In genomic region chr19:3409346-3410064, GRCh38 we compare ENCODE assay signal across 10 cellular contexts. TPM values are rescaled to one million over a fixed set of nuclear protein-coding genes. Genes with fewer than 3 reads are reported as not detected.
A peak's percentile ranks its signal among the peaks of the same experiment; 100 is the strongest.
DNase-seq lines count a peak whose midpoint lies in the region; ATAC-seq, FAIRE-seq and TF ChIP-seq lines count a peak whose summit lies in the region.
"Had no signal": no experiment of that assay in that cellular context is flagged by ENCODE, and none has a peak within 500 bp of the region (broad histone marks: within the 10 kb centered on the region; RNA-seq: fewer than 3 reads in every experiment).

No MANE protein-coding gene starts in this region.

- H3K4me2 ChIP-seq in HepG2 (ENCODE audit: low read depth, low read length) = peak overlapping the region; percentile 92

- H3K4me1 Mint-ChIP-seq in Caco-2 (ENCODE audit: low read depth, unreplicated experiment) = no peaks in the 10 kb centered on the region

- in situ Hi-C loops in HepG2 (cut with HindIII; ENCODE audit: extremely low pct_ligation_motif_present, low pct_unique_long_range_greater_than_20kb) = no loop called here

- TF ChIP-seq CTCF in HepG2 (CRISPR knock-in tag; IDR thresholded peaks at IDR 0.05) (peak; percentile 36; the same call in 1 of the 2 replicates), Caco-2 (IDR thresholded peaks at IDR 0.05; ENCODE audit: insufficient read depth in 1 of 2, low read depth in 1 of 2, low read length in 1 of 2, severe bottlenecking in 1 of 2, unreplicated experiment in 1 of 2) (no peak)

- H3K9me3 Mint-ChIP-seq in Caco-2 (ENCODE audit: unreplicated experiment) = no peaks in the 10 kb centered on the region
- H3K9me3 Mint-ChIP-seq: T-helper 1 cell treated with Interleukin-12 subunit alpha and Interleukin-12 subunit beta and Interleukin-4 antibody, amounts not matched to agents 30 μg/mL and 1 μg/mL, for 36 hours had no signal

- no peaks in the 10 kb centered on the region for H3K36me3 ChIP-seq in HepG2 (replicated peaks in 1 of 2; ENCODE audit: control insufficient read depth in 1 of 2, insufficient read depth in 2 of 2, low read length in 2 of 2)
- no peaks in the 10 kb centered on the region for H3K36me3 ChIP-seq in Caco-2 (ENCODE audit: control insufficient read depth, insufficient read depth, low read length)

- no peaks in the 10 kb centered on the region for H4K20me1 ChIP-seq in HepG2 (ENCODE audit: insufficient read depth, low read length)

- TF ChIP-seq EP300 in HepG2 (IDR thresholded peaks at IDR 0.05; ENCODE audit: low read depth in 2 of 2, low read length in 2 of 2) (peak in 1 of 2 experiments; percentile 52; a peak in 2 of 4 replicates), HepG2 (CRISPR knock-in tag; IDR thresholded peaks at IDR 0.05; ENCODE audit: borderline replicate concordance) (0 out of 2 replicates have a peak, but pooled peaks have one; percentile 35)

- H3K4me3 Mint-ChIP-seq in Caco-2 (ENCODE audit: unreplicated experiment) = no peak overlapping the region
- H3K4me3 Mint-ChIP-seq: T-helper 1 cell treated with Interleukin-12 subunit alpha and Interleukin-12 subunit beta and Interleukin-4 antibody, amounts not matched to agents 30 μg/mL and 1 μg/mL, for 36 hours had no signal

- FAIRE-seq in HepG2 (lab: Jason Lieb, UNC) (peak; percentile 77), urothelium cell line (lab: Jason Lieb, UNC) (no peak)

- H3K9me3 ChIP-seq in HepG2 (ENCODE audit: low read length) (no peaks in the 10 kb centered on the region), Caco-2 (no peaks in the 10 kb centered on the region)

- H3K27me3 Mint-ChIP-seq in Caco-2 (ENCODE audit: insufficient read depth, unreplicated experiment) = no peaks in the 10 kb centered on the region

- H2AFZ ChIP-seq in HepG2 (ENCODE audit: low read length) = no peak overlapping the region

- CTCF ChIA-PET in HepG2 (lab: Yijun Ruan, JAX; ENCODE audit: low intra/inter-chr PET ratio, low total read pairs) = no interaction called here
- CTCF ChIA-PET in Caco-2 (lab: Charles Lee) = no interaction called here

- H3K4me1 ChIP-seq in HepG2 (ENCODE audit: insufficient read depth, low read length) = peaks cover 80% of the 10 kb centered on the region
- H3K4me1 ChIP-seq in Caco-2 = no peaks in the 10 kb centered on the region

- H3K9ac ChIP-seq in HepG2 (ENCODE audit: insufficient read depth, low read depth, low read length) = peak overlapping the region; percentile 70

- peak overlapping the region; percentile 69 for H3K27ac ChIP-seq in cingulate gyrus (ENCODE audit: low read depth, low read length)
- H3K27ac ChIP-seq in HepG2 (ENCODE audit: extremely low read length, insufficient read depth, low read length) = peak overlapping the region; percentile 92
- H3K27ac ChIP-seq in substantia nigra (ENCODE audit: low read depth, low read length, poor library complexity, severe bottlenecking) = peak overlapping the region; percentile 56
- H3K27ac ChIP-seq: foreskin keratinocyte had no signal

- 25% methylated on average over 17 of the region's 30 CpGs for WGBS in HepG2 (ENCODE audit: low lambda C conversion rate)

- no peak overlapping the region for H3K27ac Mint-ChIP-seq in Caco-2 (ENCODE audit: unreplicated experiment)
- H3K27ac Mint-ChIP-seq: T-helper 1 cell treated with Interleukin-12 subunit alpha and Interleukin-12 subunit beta and Interleukin-4 antibody, amounts not matched to agents 30 μg/mL and 1 μg/mL, for 36 hours had no signal

- no peaks in the 10 kb centered on the region for H3K79me2 ChIP-seq in HepG2 (ENCODE audit: insufficient read depth, low read length)

- no TSS peak for BruUV-seq in HepG2 (replicated peaks; lab: Mats Ljungman, UMichigan)
- BruUV-seq in Caco-2 (replicated peaks; lab: Mats Ljungman, UMichigan) = no TSS peak

- TF ChIP-seq RAD21 in HepG2 (CRISPR knock-in tag; IDR thresholded peaks at IDR 0.05) = 0 out of 2 replicates have a peak, but pooled peaks have one; percentile 10

- intact Hi-C loops in HepG2 (cut with micrococcal nuclease; ENCODE audit: unreplicated experiment) (no loop called here), Caco-2 (cut with micrococcal nuclease; ENCODE audit: unreplicated experiment) (no loop called here)

- ATAC-seq in HepG2 = peak; percentile 85
- ATAC-seq: foreskin keratinocyte had no signal

- DNase-seq in HuH-7.5 (ENCODE audit: low spot score) (peak; percentile 84), HepG2 (ENCODE audit: low spot score) (peak; percentile 94), substantia nigra (lab: John Stamatoyannopoulos, UW) (peak in 5 of 49 donors; percentile 15 to 96 (median 30)), NCI-H187 treated with DMSO at 0.1 percent for 48 hours (lab: John Stamatoyannopoulos, UW) (no peak), Caco-2 (no peak), urothelium cell line (ENCODE audit: low spot score) (no peak)
- no peak for DNase-seq in activated CD4-positive, alpha-beta T cell treated with anti-CD3 and anti-CD28 coated beads for 1 hour
- DNase-seq: foreskin keratinocyte had no signal

- no peaks in the 10 kb centered on the region for H3K27me3 ChIP-seq in HepG2 (ENCODE audit: control insufficient read depth in 1 of 2, insufficient read depth in 2 of 2, low read length in 2 of 2)
- no peaks in the 10 kb centered on the region for H3K27me3 ChIP-seq in Caco-2 (replicated peaks; ENCODE audit: control insufficient read depth, insufficient read depth, low read length)
- H3K27me3 ChIP-seq: foreskin keratinocyte had no signal

- POLR2A ChIA-PET in HepG2 (lab: Yijun Ruan, JAX) (interaction anchor here (0.9 to 1.1 kb wide), 2 partner anchors 13 to 53 kb away, joined by 3 read pairs; no protein-coding TSS in a partner anchor), Caco-2 (lab: Charles Lee) (no interaction called here)

- 0 out of 4 replicates have a peak, but pooled peaks of 1 of the 2 experiments have one; percentile 13 for TF ChIP-seq POLR2A in HepG2 (IDR thresholded peaks at IDR 0.05; ENCODE audit: insufficient read depth in 1 of 2, low read depth in 2 of 2, low read length in 2 of 2)

- no peaks in the 10 kb centered on the region for H3K36me3 Mint-ChIP-seq in Caco-2 (ENCODE audit: insufficient read depth, unreplicated experiment)

- H3K4me3 ChIP-seq in HepG2 (replicated peaks in 1 of 3; ENCODE audit: insufficient read depth in 1 of 3, low read depth in 2 of 3, low read length in 3 of 3) (peak overlapping the region; percentile 41 to 65 (median 43); a peak in 5 of 6 replicates), Caco-2 (ENCODE audit: low read depth, low read length) (no peak overlapping the region)

TF ChIP-seq in HepG2, 621 proteins besides CTCF, POLR2A, EP300 and RAD21 (continues in another document):
- TF ChIP-seq ZNF18 (CRISPR knock-in tag; IDR thresholded peaks at IDR 0.05; ENCODE audit: insufficient replicate concordance) (no peak), ZBTB43 (CRISPR knock-in tag; conservative IDR thresholded peaks at IDR 0.05) (peak; percentile 77), ZNF367 (CRISPR knock-in tag; IDR thresholded peaks at IDR 0.05; ENCODE audit: borderline replicate concordance) (no peak), CREBL2 (CRISPR knock-in tag; IDR thresholded peaks at IDR 0.05; ENCODE audit: borderline replicate concordance) (no peak), NAIF1 (CRISPR knock-in tag; IDR thresholded peaks at IDR 0.05; ENCODE audit: borderline replicate concordance) (no peak)

RNA-seq across cellular contexts. Expression of gene NFIC, which starts 43.1 kb away (rescaled TPM):
- 2.5 and 2.9 TPM in 2 replicates for total RNA-seq in HepG2 (2016; rRNA removed; fragmentation: Illumina TruSeq; extraction: Trizol)
- total RNA-seq in HepG2 (2016; cell fraction: cytosol; rRNA removed; fragmentation: Illumina TruSeq; extraction: Trizol; ENCODE audit: low read depth) = 2.9 and 3.0 TPM in 2 replicates
- total RNA-seq in HepG2 (2016; cell fraction: insoluble cytoplasmic fraction; rRNA removed; fragmentation: Illumina TruSeq; extraction: Trizol) = 3.0 and 3.2 TPM in 2 replicates
- 2.5 and 2.9 TPM in 2 replicates for total RNA-seq in HepG2 (2016; cell fraction: membrane; rRNA removed; fragmentation: Illumina TruSeq; extraction: Trizol)
- total RNA-seq in HepG2 (2016; cell fraction: nucleus; rRNA removed; fragmentation: Illumina TruSeq; extraction: Trizol) = 3.8 and 5.6 TPM in 2 replicates
- polyA plus RNA-seq in HepG2 (2011; rRNA removed) = 1.3 and 1.6 TPM in 2 replicates
- 0.71 and 0.79 TPM in 2 replicates for polyA plus RNA-seq in HepG2 (2011; cell fraction: cytosol; rRNA removed)
- polyA plus RNA-seq in HepG2 (2011; cell fraction: nucleus; rRNA removed) = 5.1 and 8.1 TPM in 2 replicates
- 5.9 and 8.4 TPM in 2 replicates for polyA plus RNA-seq in HepG2 (2012)
- 1.1 and 1.4 TPM in 2 replicates for polyA plus RNA-seq in HepG2 (2016; cell fraction: cytosol; fragmentation: Illumina TruSeq; extraction: Trizol; ENCODE audit: low read depth)
- polyA plus RNA-seq in HepG2 (2016; cell fraction: insoluble cytoplasmic fraction; fragmentation: Illumina TruSeq; extraction: Trizol; ENCODE audit: low read depth) = 8.2 and 9.6 TPM in 2 replicates
- 4.6 and 4.8 TPM in 2 replicates for polyA plus RNA-seq in HepG2 (2016; cell fraction: membrane; fragmentation: Illumina TruSeq; extraction: Trizol; ENCODE audit: low read depth)
- polyA plus RNA-seq in HepG2 (2016; cell fraction: nucleus; fragmentation: Illumina TruSeq; extraction: Trizol; ENCODE audit: insufficient read depth, low read depth) = 7.4 and 9.8 TPM in 2 replicates
- polyA minus RNA-seq in HepG2 (2011; rRNA and poly(A)+ RNA removed; ENCODE audit: low replicate concordance) = 5.3 and 16.7 TPM in 2 replicates
- polyA minus RNA-seq in HepG2 (2011; cell fraction: cytosol; rRNA and poly(A)+ RNA removed) = 5.2 and 5.4 TPM in 2 replicates
- 5.1 and 5.3 TPM in 2 replicates for polyA minus RNA-seq in HepG2 (2011; cell fraction: nucleus; rRNA and poly(A)+ RNA removed)
- total RNA-seq in Caco-2 (2022) = 5.1 and 5.5 TPM in 2 replicates

Comparison
In these comparisons a context has a peak if more than half of its experiments do, and no peak if none do; other contexts are left out.
1. DNase-seq: peak in HuH-7.5 (single experiment) and HepG2 (single experiment); none in activated CD4-positive, alpha-beta T cell treated with anti-CD3 and anti-CD28 coated beads for 1 hour (single experiment), NCI-H187 treated with DMSO at 0.1 percent for 48 hours (single experiment), Caco-2 (0 of 2) and urothelium cell line (single experiment).
2. Peak in every context shown above with its lines, with median percentiles within 50 percentile points of each other: H3K27ac ChIP-seq.